ENCODE assay signal across 22 cellular contexts in the genomic region with DNA sequence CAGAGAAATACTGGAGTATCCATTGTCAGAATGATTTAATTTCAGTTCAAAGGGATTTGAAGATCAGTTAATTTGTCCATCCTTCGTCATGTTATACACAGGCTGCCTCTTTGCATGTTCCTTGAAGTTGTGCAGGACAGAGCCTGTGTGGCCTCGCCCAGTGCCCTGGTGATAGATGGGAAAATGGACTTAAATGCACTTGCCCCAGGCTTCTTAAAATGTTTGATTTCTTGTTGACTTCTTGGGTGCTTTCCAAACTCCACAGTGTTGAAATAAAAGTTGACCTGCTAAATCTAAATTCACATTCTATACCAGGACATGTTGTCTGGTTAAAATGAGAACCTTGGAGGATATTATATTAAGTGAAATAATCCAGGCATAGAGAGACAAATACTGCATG.
"Had no signal": no experiment of that assay in that cellular context is flagged by ENCODE, and none has a peak within 500 bp of the region (broad histone marks: within the 10 kb centered on the region; RNA-seq: fewer than 3 reads in every experiment).

No MANE protein-coding gene starts in this region.

- DNase-seq: cerebellar nuclear complex; effector memory CD8-positive, alpha-beta T cell; erythroblast; heart right ventricle; hypothalamus; left ventricle myocardium inferior; mesendoderm; naive B cell; psoas muscle; spleen; stimulated activated CD4-positive, alpha-beta T cell treated with anti-CD3 and anti-CD28 coated beads, Interleukin-15, amount 100 ng/mL, for 24 hours; stimulated activated CD4-positive, alpha-beta T cell treated with anti-CD3 and anti-CD28 coated beads, Interleukin-2, amount 100 ng/mL, for 24 hours; stimulated activated CD4-positive, alpha-beta T cell treated with anti-CD3 and anti-CD28 coated beads, Interleukin-4, amount 100 ng/mL, for 4 hours; stimulated activated naive B cell treated with anti-CD40 and anti-IgM and Interleukin-4, amounts not matched to agents 10 μg/mL and 1 μg/mL and 100 μg/mL, for 72 hours; stimulated activated naive CD8-positive, alpha-beta T cell treated with anti-CD3 and anti-CD28 coated beads, Interleukin-15, amount 100 ng/mL, for 72 hours; testis; uterus had no signal

- H3K27me3 Mint-ChIP-seq: dendritic cell treated with granulocyte-macrophage colony-stimulating factor and Interleukin-4, amounts not matched to agents 40 ng/mL and 50 ng/mL, for 4 days had no signal

- H3K4me1 Mint-ChIP-seq: naive B cell; stimulated activated naive CD8-positive, alpha-beta T cell treated with anti-CD3 and anti-CD28 coated beads, Interleukin-15, amount 100 ng/mL, for 72 hours had no signal

- H3K4me3 ChIP-seq: heart right ventricle, left ventricle myocardium inferior, lung, psoas muscle, spleen, testis, tibial nerve, uterus had no signal

- H3K36me3 ChIP-seq: heart right ventricle, left ventricle myocardium inferior, spleen, tibial nerve, uterus had no signal

- H3K9me3 Mint-ChIP-seq: dendritic cell treated with granulocyte-macrophage colony-stimulating factor and Interleukin-4, amounts not matched to agents 40 ng/mL and 50 ng/mL, for 4 days; effector memory CD8-positive, alpha-beta T cell; naive B cell; nephron; stimulated activated naive B cell treated with anti-CD40 and anti-IgM and Interleukin-4, amounts not matched to agents 10 μg/mL and 1 μg/mL and 100 μg/mL, for 72 hours; stimulated activated naive CD8-positive, alpha-beta T cell treated with anti-CD3 and anti-CD28 coated beads, Interleukin-15, amount 100 ng/mL, for 72 hours had no signal

- ATAC-seq: effector memory CD8-positive, alpha-beta T cell; heart right ventricle; psoas muscle; sciatic nerve; stimulated activated naive B cell treated with anti-CD40 and anti-IgM and Interleukin-4, amounts not matched to agents 10 μg/mL and 1 μg/mL and 100 μg/mL, for 72 hours; stimulated activated naive CD8-positive, alpha-beta T cell treated with anti-CD3 and anti-CD28 coated beads, Interleukin-15, amount 100 ng/mL, for 72 hours had no signal

- H3K4me1 ChIP-seq: psoas muscle, testis, uterus had no signal

- H3K9me3 ChIP-seq: heart right ventricle, left ventricle myocardium inferior, psoas muscle, spleen, testis, tibial nerve, uterus had no signal

- H3K4me3 Mint-ChIP-seq: dendritic cell treated with granulocyte-macrophage colony-stimulating factor and Interleukin-4, amounts not matched to agents 40 ng/mL and 50 ng/mL, for 4 days; effector memory CD8-positive, alpha-beta T cell; naive B cell; nephron; stimulated activated naive B cell treated with anti-CD40 and anti-IgM and Interleukin-4, amounts not matched to agents 10 μg/mL and 1 μg/mL and 100 μg/mL, for 72 hours; stimulated activated naive CD8-positive, alpha-beta T cell treated with anti-CD3 and anti-CD28 coated beads, Interleukin-15, amount 100 ng/mL, for 72 hours had no signal

- H3K27ac Mint-ChIP-seq: dendritic cell treated with granulocyte-macrophage colony-stimulating factor and Interleukin-4, amounts not matched to agents 40 ng/mL and 50 ng/mL, for 4 days; effector memory CD8-positive, alpha-beta T cell; naive B cell; nephron; stimulated activated naive B cell treated with anti-CD40 and anti-IgM and Interleukin-4, amounts not matched to agents 10 μg/mL and 1 μg/mL and 100 μg/mL, for 72 hours; stimulated activated naive CD8-positive, alpha-beta T cell treated with anti-CD3 and anti-CD28 coated beads, Interleukin-15, amount 100 ng/mL, for 72 hours had no signal

- H3K27me3 ChIP-seq: heart right ventricle, spleen, testis, tibial nerve, uterus had no signal

- H3K36me3 Mint-ChIP-seq: naive B cell; stimulated activated naive B cell treated with anti-CD40 and anti-IgM and Interleukin-4, amounts not matched to agents 10 μg/mL and 1 μg/mL and 100 μg/mL, for 72 hours had no signal

- H3K27ac ChIP-seq: heart right ventricle, left ventricle myocardium inferior, psoas muscle, testis, tibial nerve, uterus had no signal
